Comparison of ENCODE assay signal across 9 cellular contexts in the genomic region with DNA sequence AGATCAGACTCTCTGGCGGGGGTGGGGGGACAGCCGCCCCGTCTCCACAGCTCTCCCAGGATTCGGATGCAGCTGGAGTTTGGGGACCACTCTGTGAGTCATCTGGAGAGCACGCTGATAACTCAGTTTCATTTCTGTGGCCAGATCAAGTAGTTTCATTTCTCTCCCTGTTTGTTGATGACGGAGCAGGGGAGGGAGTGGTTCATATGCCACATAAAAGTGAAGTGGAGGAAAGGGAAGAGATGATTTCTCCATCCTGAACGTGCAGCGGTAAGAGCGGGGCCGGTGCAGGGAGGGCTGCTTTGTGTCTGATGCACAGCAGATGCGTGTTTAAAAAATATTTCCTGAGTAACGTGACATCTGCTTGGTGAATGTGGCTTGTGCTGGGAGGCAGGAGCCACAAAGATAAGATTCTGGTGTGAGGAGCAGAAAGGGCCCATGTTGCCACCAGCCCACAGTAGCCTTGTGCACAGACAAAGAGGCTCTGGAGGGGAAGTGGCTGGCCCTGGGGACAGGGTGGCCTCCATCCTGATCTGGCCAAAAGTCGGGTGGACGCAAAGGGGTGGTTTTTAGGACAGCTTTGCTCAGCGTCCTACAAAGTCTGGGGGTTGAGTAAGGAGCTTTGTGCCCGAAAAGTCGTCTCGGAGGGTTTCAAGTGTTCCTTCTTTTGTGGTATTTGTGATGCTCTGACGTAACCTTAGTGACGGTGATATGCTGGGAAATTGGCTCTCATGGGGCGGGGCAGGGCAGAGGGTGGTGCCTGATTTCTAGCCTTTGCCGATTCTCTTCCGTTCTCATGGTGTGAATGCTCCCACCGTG. TPM values are rescaled to one million over a fixed set of nuclear protein-coding genes. Genes with fewer than 3 reads are reported as not detected.
DNase-seq lines count a peak whose midpoint lies in the region; ATAC-seq, FAIRE-seq and TF ChIP-seq lines count a peak whose summit lies in the region.
"Had no signal": no experiment of that assay in that cellular context is flagged by ENCODE, and none has a peak within 500 bp of the region (broad histone marks: within the 10 kb centered on the region; RNA-seq: fewer than 3 reads in every experiment).

Gene MX2 (plus strand): TSS at position 242 of the 819 bp plus-strand sequence. CDS start 14,880 bp downstream, outside the sequence.

- in situ Hi-C loops in transverse colon (cut with MboI; ENCODE audit: low pct_ligation_motif_present in 1 of 4, low pct_unique_long_range_greater_than_20kb in 1 of 4, low sequenced_read_pairs in 3 of 4) = no loop called here

- H3K27ac ChIP-seq in esophagus muscularis mucosa (replicated peaks in 1 of 4) (peak within 1 kb of the TSS; percentile 74 to 86 (median 80)), pancreas (peak within 1 kb of the TSS; percentile 17 to 65 (median 42)), transverse colon (peak within 1 kb of the TSS; percentile 82 to 88 (median 87))
- H3K27ac ChIP-seq: SJSA1 had no signal

- peaks cover 8% of the 10 kb centered on the region for H3K27me3 Mint-ChIP-seq in endothelial cell (ENCODE audit: unreplicated experiment)

- H3K9me3 ChIP-seq in MG63 = no peaks in the 10 kb centered on the region
- no peaks in the 10 kb centered on the region for H3K9me3 ChIP-seq in esophagus muscularis mucosa
- no peaks in the 10 kb centered on the region for H3K9me3 ChIP-seq in pancreas
- no peaks in the 10 kb centered on the region for H3K9me3 ChIP-seq in transverse colon
- H3K9me3 ChIP-seq: SJSA1 had no signal

- no peaks in the 10 kb centered on the region for H3K36me3 Mint-ChIP-seq in endothelial cell (ENCODE audit: low read depth, unreplicated experiment)

- H3K4me3 Mint-ChIP-seq in endothelial cell (ENCODE audit: unreplicated experiment) = no peak within 1 kb of the TSS

- H3K4me1 Mint-ChIP-seq in endothelial cell (ENCODE audit: unreplicated experiment) = no peaks in the 10 kb centered on the region

- intact Hi-C loops in esophagus muscularis mucosa (cut with DNase I) = no loop called here
- intact Hi-C loops in pancreas (cut with DNase I) = loop anchor here in 1 of 3 donors (10.0 kb wide), 1 partner anchor 93 kb away; no protein-coding TSS in a partner anchor
- intact Hi-C loops in transverse colon (cut with DNase I; ENCODE audit: low total_unique reads) = no loop called here

- H3K36me3 ChIP-seq in MG63 = no peaks in the 10 kb centered on the region
- H3K36me3 ChIP-seq in esophagus muscularis mucosa = no peaks in the 10 kb centered on the region
- H3K36me3 ChIP-seq in pancreas = no peaks in the 10 kb centered on the region
- no peaks in the 10 kb centered on the region for H3K36me3 ChIP-seq in transverse colon
- H3K36me3 ChIP-seq: SJSA1 had no signal

- no peaks in the 10 kb centered on the region for H3K9me3 Mint-ChIP-seq in endothelial cell (ENCODE audit: unreplicated experiment)

- WGBS in esophagus muscularis mucosa = 52% methylated on average over 24 of the region's 24 CpGs
- WGBS in pancreas, 2 donors = 62 to 63% methylated on average over 24 of the region's 24 CpGs
- 13% methylated on average over 24 of the region's 24 CpGs; no CpG with 5 or more reads in 1 of the 2 donors for WGBS in transverse colon (ENCODE audit: low coverage in 1 of 2), 2 donors

- TF ChIP-seq POLR2A in esophagus muscularis mucosa (IDR thresholded peaks at IDR 0.05; ENCODE audit: low read depth) (peak; percentile 11), transverse colon (IDR thresholded peaks at IDR 0.05) (peak; percentile 61)

- no peak for FAIRE-seq in pancreas (lab: Jason Lieb, UNC)

- H3K4me3 ChIP-seq in MG63 (peak within 1 kb of the TSS; percentile 15), esophagus muscularis mucosa (peak within 1 kb of the TSS; percentile 39 to 57 (median 48)), pancreas (peak within 1 kb of the TSS in 1 of 4 donors; percentile 19), transverse colon (peak within 1 kb of the TSS in 3 of 4 donors; percentile 17 to 43 (median 29))
- H3K4me3 ChIP-seq: SJSA1 had no signal

- H3K27ac Mint-ChIP-seq in endothelial cell (ENCODE audit: unreplicated experiment) = no peak within 1 kb of the TSS

- ATAC-seq in GM21515 (IDR thresholded peaks at IDR 0.05; ENCODE audit: unreplicated experiment) = peak; percentile 48
- ATAC-seq in pancreas = peak in 3 of 4 donors; percentile 23 to 68 (median 47)

- H3K4me1 ChIP-seq in esophagus muscularis mucosa = peaks cover 6 to 37% (median 31%) of the 10 kb centered on the region in 4 donors
- peaks cover 0 to under 1% (median 0%) of the 10 kb centered on the region in 3 donors for H3K4me1 ChIP-seq in pancreas
- peaks cover 5 to 54% (median 23%) of the 10 kb centered on the region in 4 donors for H3K4me1 ChIP-seq in transverse colon

- peak; percentile 70 for DNase-seq in DMS79 (lab: John Stamatoyannopoulos, UW)
- peak; percentile 30 for DNase-seq in MG63
- peak; percentile 84 for DNase-seq in activated CD8-positive, alpha-beta memory T cell treated with anti-CD3 and anti-CD28 coated beads for 24 hours
- peak; percentile 96 for DNase-seq in esophagus muscularis mucosa (ENCODE audit: extremely low spot score)
- DNase-seq in pancreas = peak in 3 of 6 donors; percentile 38 to 55 (median 46)
- DNase-seq in transverse colon = peak; percentile 71
- no peak for DNase-seq in endothelial cell (ENCODE audit: low spot score)

- H3K27me3 ChIP-seq in MG63 (no peaks in the 10 kb centered on the region), esophagus muscularis mucosa (peaks cover 0 to 4% (median 1%) of the 10 kb centered on the region in 4 donors), pancreas (no peaks in the 10 kb centered on the region), transverse colon (no peaks in the 10 kb centered on the region)

- TF ChIP-seq CTCF in esophagus muscularis mucosa (IDR thresholded peaks at IDR 0.05) (no peak), pancreas (IDR thresholded peaks at IDR 0.05) (no peak), transverse colon (IDR thresholded peaks at IDR 0.05) (no peak), endothelial cell (IDR thresholded peaks at IDR 0.05; ENCODE audit: unreplicated experiment) (no peak)

- no peak for TF ChIP-seq EP300 in esophagus muscularis mucosa (IDR thresholded peaks at IDR 0.05)
- no peak for TF ChIP-seq EP300 in transverse colon (IDR thresholded peaks at IDR 0.05; ENCODE audit: low read depth)

RNA-seq across cellular contexts. Expression of gene MX2, which starts in this region (rescaled TPM):
- 2.8 and 3.2 TPM in 2 replicates for total RNA-seq in MG63 (2014; rRNA removed; shearing (Covaris generic); ENCODE audit: low replicate concordance)
- 10 to 100 TPM in 1 of 4 donors, 1 to 10 TPM in 3; 5.4 to 19.7 (median 7.0) TPM for total RNA-seq in esophagus muscularis mucosa
- total RNA-seq in pancreas = 1 to 10 TPM; 2.0 to 5.4 (median 4.5) TPM
- 1 to 10 TPM; 3.2 to 3.3 TPM for polyA plus RNA-seq in pancreas
- 10 to 100 TPM in 1 of 4 donors, 1 to 10 TPM in 3; 3.4 to 16.9 (median 4.1) TPM for total RNA-seq in transverse colon
- 5.4 TPM for total RNA-seq in endothelial cell (ENCODE audit: unreplicated experiment)
- total RNA-seq: SJSA1 had no signal
